In the genomic region with DNA sequence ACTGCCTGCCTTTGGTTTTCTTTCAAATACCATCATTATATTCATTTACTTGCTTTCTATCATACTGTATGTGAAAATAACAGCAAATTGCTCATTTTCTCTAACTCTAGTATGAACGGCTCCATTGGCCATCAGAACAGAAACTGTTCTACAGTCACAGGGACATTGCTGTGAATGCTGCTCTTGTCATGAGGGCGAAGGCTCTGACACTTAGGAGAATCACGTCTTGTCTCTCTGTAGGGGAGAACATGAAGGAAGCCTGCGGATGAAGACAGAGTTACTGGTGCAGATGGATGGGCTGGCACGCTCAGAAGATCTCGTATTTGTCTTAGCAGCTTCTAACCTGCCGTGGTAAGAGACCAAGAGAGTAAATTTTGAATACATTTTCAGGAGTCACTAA, we compare ENCODE assay signal across 22 cellular contexts. TPM values are rescaled to one million over a fixed set of nuclear protein-coding genes. Genes with fewer than 3 reads are reported as not detected.
A peak's percentile ranks its signal among the peaks of the same experiment; 100 is the strongest.
DNase-seq lines count a peak whose midpoint lies in the region; ATAC-seq, FAIRE-seq and TF ChIP-seq lines count a peak whose summit lies in the region.
"Had no signal": no experiment of that assay in that cellular context is flagged by ENCODE, and none has a peak within 500 bp of the region (broad histone marks: within the 10 kb centered on the region; RNA-seq: fewer than 3 reads in every experiment).

No MANE protein-coding gene starts in this region.

- no peak for FAIRE-seq in GM12892 (lab: Jason Lieb, UNC)
- FAIRE-seq: G401.6, GM12891, GM18507, H54 had no signal

- H3K23ac ChIP-seq in H9 (ENCODE audit: insufficient read length, low read depth, low read length) = no peak overlapping the region

- H3K27me3 ChIP-seq in neural cell (ENCODE audit: insufficient read depth, low read depth, low read length) (no peaks in the 10 kb centered on the region), heart right ventricle (no peaks in the 10 kb centered on the region), H9 (ENCODE audit: insufficient read depth, low read length) (no peaks in the 10 kb centered on the region)
- H3K27me3 ChIP-seq: BE2C had no signal

- H2BK20ac ChIP-seq in H9 (ENCODE audit: low read depth, low read length, poor library complexity, severe bottlenecking) = no peak overlapping the region

- H2BK12ac ChIP-seq in H9 (ENCODE audit: insufficient read length, low read depth, low read length) = no peak overlapping the region

- H3K4me1 Mint-ChIP-seq in WTC11 (peaks cover 10% of the 10 kb centered on the region), H9 (peaks cover 9% of the 10 kb centered on the region in 2 experiments)
- H3K4me1 Mint-ChIP-seq in activated CD4-positive, alpha-beta memory T cell treated with anti-CD3 and anti-CD28 coated beads for 36 hours (ENCODE audit: low read depth) = no peaks in the 10 kb centered on the region
- H3K4me1 Mint-ChIP-seq: CD4-positive, CD25-positive, alpha-beta regulatory T cell had no signal

- H3K27me3 Mint-ChIP-seq in WTC11 (ENCODE audit: low read depth) (no peaks in the 10 kb centered on the region), H9 (ENCODE audit: low read depth) (no peaks in the 10 kb centered on the region)
- peaks cover 3% of the 10 kb centered on the region for H3K27me3 Mint-ChIP-seq in activated CD4-positive, alpha-beta memory T cell treated with anti-CD3 and anti-CD28 coated beads for 36 hours
- H3K27me3 Mint-ChIP-seq: CD4-positive, CD25-positive, alpha-beta regulatory T cell had no signal

- H2BK5ac ChIP-seq in H9 (ENCODE audit: insufficient read length, low read length) = no peak overlapping the region

- H4K5ac ChIP-seq in H9 (ENCODE audit: insufficient read length, low read depth, low read length) = no peak overlapping the region

- no peak overlapping the region for H3T11ph ChIP-seq in H9 (ENCODE audit: low read length)

- TF ChIP-seq POLR2A in GM12892 (IDR thresholded peaks at IDR 0.05; ENCODE audit: low read depth, low read length) = no peak

- no peaks in the 10 kb centered on the region for H3K9me3 Mint-ChIP-seq in WTC11
- no peaks in the 10 kb centered on the region for H3K9me3 Mint-ChIP-seq in activated CD4-positive, alpha-beta memory T cell treated with anti-CD3 and anti-CD28 coated beads for 36 hours
- H3K9me3 Mint-ChIP-seq in H9 = no peaks in the 10 kb centered on the region
- H3K9me3 Mint-ChIP-seq: CD4-positive, CD25-positive, alpha-beta regulatory T cell; CD8-positive, alpha-beta memory T cell; GM23338; HFFc6 had no signal

- intact Hi-C loops in activated CD4-positive, alpha-beta memory T cell treated with anti-CD3 and anti-CD28 coated beads for 36 hours (cut with micrococcal nuclease) = no loop called here
- intact Hi-C loops in heart right ventricle (cut with DNase I) = no loop called here

- H3K4me1 ChIP-seq in heart right ventricle (no peaks in the 10 kb centered on the region), H9 (ENCODE audit: insufficient read depth, low read length) (no peaks in the 10 kb centered on the region)
- H3K4me1 ChIP-seq: BE2C had no signal

- H3K56ac ChIP-seq in H9 (ENCODE audit: insufficient read length, low read depth, low read length) = no peak overlapping the region

- H3K23me2 ChIP-seq in H9 (ENCODE audit: insufficient read length, low read depth, low read length, poor library complexity, severe bottlenecking) = no peaks in the 10 kb centered on the region

- H3K9me3 ChIP-seq in neural cell (ENCODE audit: low read length) (no peaks in the 10 kb centered on the region), heart right ventricle (no peaks in the 10 kb centered on the region), H9 (ENCODE audit: control insufficient read depth, low read depth, low read length) (no peaks in the 10 kb centered on the region)
- H3K9me3 ChIP-seq: BE2C had no signal

- H3K36me3 ChIP-seq in neural cell (ENCODE audit: insufficient read depth, low read length) (no peaks in the 10 kb centered on the region), heart right ventricle (no peaks in the 10 kb centered on the region)
- H3K36me3 ChIP-seq: BE2C had no signal

- H3K4ac ChIP-seq in H9 (ENCODE audit: low read depth, low read length) = no peak overlapping the region

- H2BK15ac ChIP-seq in H9 (ENCODE audit: low read depth, low read length) = no peak overlapping the region

- CTCF ChIA-PET in WTC11 (lab: Charles Lee) = interaction anchor here (1.2 kb wide), 1 partner anchor 27 kb away, joined by 3 read pairs; no protein-coding TSS in a partner anchor
- CTCF ChIA-PET in activated CD4-positive, alpha-beta memory T cell treated with anti-CD3 and anti-CD28 coated beads for 36 hours (lab: Charles Lee) = no interaction called here

- 87 to 91% methylated on average over 7 of the region's 7 CpGs for WGBS in heart right ventricle, 2 donors
- WGBS in H9 (ENCODE audit: extremely low coverage, insufficient read length, low lambda C conversion rate) = no CpG with 5 or more reads among the region's 7 CpGs

- H3K18ac ChIP-seq in H9 (ENCODE audit: insufficient read length, low read depth, low read length) = no peak overlapping the region

- POLR2A ChIA-PET in WTC11 (lab: Charles Lee) = no interaction called here
- POLR2A ChIA-PET in activated CD4-positive, alpha-beta memory T cell treated with anti-CD3 and anti-CD28 coated beads for 36 hours (lab: Charles Lee) = no interaction called here

- H3K27ac Mint-ChIP-seq in WTC11 (0 out of 2 replicates have a peak overlapping the region, but pooled peaks have one; percentile 3), H9 (no peak overlapping the region)
- no peak overlapping the region for H3K27ac Mint-ChIP-seq in activated CD4-positive, alpha-beta memory T cell treated with anti-CD3 and anti-CD28 coated beads for 36 hours
- H3K27ac Mint-ChIP-seq: CD4-positive, CD25-positive, alpha-beta regulatory T cell; CD8-positive, alpha-beta memory T cell; GM23338; HFFc6 had no signal

- TF ChIP-seq RAD21 in neural cell (conservative IDR thresholded peaks at IDR 0.05) = no peak

- H3F3A ChIP-seq in neural cell (ENCODE audit: insufficient read depth, low read length, poor library complexity, severe bottlenecking) = no peaks in the 10 kb centered on the region

- H2AK5ac ChIP-seq in H9 (ENCODE audit: insufficient read length, low read length) = no peak overlapping the region

- DNase-seq in WTC11 (ENCODE audit: low spot score) = no peak
- DNase-seq in inferior parietal cortex (ENCODE audit: extremely low spot score) = peak; percentile 7
- peak; percentile 26 for DNase-seq in retina
- no peak for DNase-seq in GM12892 (ENCODE audit: insufficient read length)
- no peak for DNase-seq in activated CD4-positive, alpha-beta memory T cell treated with anti-CD3 and anti-CD28 coated beads for 36 hours
- DNase-seq in heart right ventricle = no peak
- DNase-seq in H9 = no peak
- DNase-seq: BE2C; CD4-positive, CD25-positive, alpha-beta regulatory T cell; CD8-positive, alpha-beta memory T cell; COR-L47; HFFc6 had no signal

- no peaks in the 10 kb centered on the region for H3K79me2 ChIP-seq in neural cell (replicated peaks; ENCODE audit: insufficient read depth, low read length)
- H3K79me2 ChIP-seq in H9 (ENCODE audit: insufficient read depth, low read length) = no peaks in the 10 kb centered on the region

- peak; percentile 49 for TF ChIP-seq EP300 in neural cell (conservative IDR thresholded peaks at IDR 0.05; ENCODE audit: poor library complexity, severe bottlenecking)

- H2AFZ ChIP-seq in neural cell (ENCODE audit: low read depth, low read length) (no peak overlapping the region), H9 (ENCODE audit: low read length) (no peak overlapping the region)
- H2AFZ ChIP-seq: GM23338 had no signal

- TF ChIP-seq CTCF in WTC11 (IDR thresholded peaks at IDR 0.05) (no peak), neural cell (IDR thresholded peaks at IDR 0.05; ENCODE audit: poor library complexity, severe bottlenecking) (no peak), heart right ventricle (IDR thresholded peaks at IDR 0.05) (no peak), H9 (conservative IDR thresholded peaks at IDR 0.05) (no peak)

- H3K27ac ChIP-seq in neural cell (ENCODE audit: low read length) (peak overlapping the region; percentile 9), heart right ventricle (no peak overlapping the region), H9 (ENCODE audit: insufficient read length, low read depth, low read length) (no peak overlapping the region)
- H3K27ac ChIP-seq: HL-60 had no signal

- no peak overlapping the region for H3K14ac ChIP-seq in H9 (ENCODE audit: insufficient read depth, low read length)

- H3K4me3 Mint-ChIP-seq in WTC11 (no peak overlapping the region), H9 (no peak overlapping the region)
- no peak overlapping the region for H3K4me3 Mint-ChIP-seq in activated CD4-positive, alpha-beta memory T cell treated with anti-CD3 and anti-CD28 coated beads for 36 hours
- H3K4me3 Mint-ChIP-seq: CD4-positive, CD25-positive, alpha-beta regulatory T cell; CD8-positive, alpha-beta memory T cell; GM23338; HFFc6 had no signal

- H4K91ac ChIP-seq in H9 (ENCODE audit: insufficient read length, low read depth, low read length) = no peak overlapping the region

- H3K4me3 ChIP-seq in neural cell (ENCODE audit: low read length) (no peak overlapping the region), heart right ventricle (no peak overlapping the region)
- H3K4me3 ChIP-seq: GM23338 had no signal

- H3K4me2 ChIP-seq in neural cell (ENCODE audit: low read length) = no peak overlapping the region
- H3K4me2 ChIP-seq in H9 (ENCODE audit: insufficient read depth, insufficient read length, low read length) = no peak overlapping the region
- H3K4me2 ChIP-seq: GM23338 had no signal

- no peaks in the 10 kb centered on the region for H4K20me1 ChIP-seq in neural cell (ENCODE audit: insufficient read depth)
- no peaks in the 10 kb centered on the region for H4K20me1 ChIP-seq in H9 (ENCODE audit: control insufficient read depth, insufficient read depth, insufficient read length)

- no peak overlapping the region for H2BK120ac ChIP-seq in H9 (ENCODE audit: low read depth, low read length, poor library complexity, severe bottlenecking)

- no peaks in the 10 kb centered on the region for H3K79me1 ChIP-seq in H9 (ENCODE audit: insufficient read depth, low read depth, low read length, poor library complexity, severe bottlenecking)

- ATAC-seq in WTC11 (no peak), heart right ventricle (no peak)
- ATAC-seq: GM23338, HCT116 had no signal

- H3K9me2 ChIP-seq in neural cell (ENCODE audit: insufficient read depth, low read length) = no peaks in the 10 kb centered on the region

- H4K8ac ChIP-seq in H9 (replicated peaks; ENCODE audit: insufficient read length, low read depth, low read length) = no peak overlapping the region

- H3K36me3 Mint-ChIP-seq in WTC11 (no peaks in the 10 kb centered on the region), H9 (ENCODE audit: insufficient read depth in 1 of 3, low read depth in 3 of 3) (no peaks in the 10 kb centered on the region)
- no peaks in the 10 kb centered on the region for H3K36me3 Mint-ChIP-seq in activated CD4-positive, alpha-beta memory T cell treated with anti-CD3 and anti-CD28 coated beads for 36 hours
- H3K36me3 Mint-ChIP-seq: CD4-positive, CD25-positive, alpha-beta regulatory T cell; CD8-positive, alpha-beta memory T cell had no signal

- H3K9ac ChIP-seq in neural cell (ENCODE audit: low read length) = no peak overlapping the region
- no peak overlapping the region for H3K9ac ChIP-seq in H9 (ENCODE audit: extremely low read depth, insufficient read length, low read length)

RNA-seq across cellular contexts. Expression of a gene that starts 41.7 kb away (rescaled TPM):
- total RNA-seq in WTC11 (2021) (not detected in 3 replicates), heart right ventricle (not detected), H9 (2021) (not detected in 2 replicates)
- polyA plus RNA-seq in neural cell (not detected in 2 replicates), heart right ventricle (not detected)
- polyA minus RNA-seq in neural cell = not detected in 2 replicates
- polyA plus RNA-seq in GM12892 (2012; ENCODE audit: missing spikeins) = not detected
- total RNA-seq in activated CD4-positive, alpha-beta memory T cell treated with anti-CD3 and anti-CD28 coated beads for 36 hours = not detected
- total RNA-seq: A172; CD4-positive, CD25-positive, alpha-beta regulatory T cell; CD8-positive, alpha-beta memory T cell; GM23338; HFFc6; HT1080 had no signal
- polyA plus RNA-seq: CD4-positive, CD25-positive, alpha-beta regulatory T cell; CD8-positive, alpha-beta memory T cell; GM23338 had no signal

Comparison
In these comparisons a context has a peak if more than half of its experiments do, and no peak if none do; other contexts are left out.
1. DNase-seq: peak in inferior parietal cortex (single experiment) and retina (single experiment); none in WTC11 (single experiment), GM12892 (single experiment), activated CD4-positive, alpha-beta memory T cell treated with anti-CD3 and anti-CD28 coated beads for 36 hours (single experiment), heart right ventricle (0 of 2) and H9 (single experiment).